Comparison of ENCODE assay signal across 2 cellular contexts in the genomic region with DNA sequence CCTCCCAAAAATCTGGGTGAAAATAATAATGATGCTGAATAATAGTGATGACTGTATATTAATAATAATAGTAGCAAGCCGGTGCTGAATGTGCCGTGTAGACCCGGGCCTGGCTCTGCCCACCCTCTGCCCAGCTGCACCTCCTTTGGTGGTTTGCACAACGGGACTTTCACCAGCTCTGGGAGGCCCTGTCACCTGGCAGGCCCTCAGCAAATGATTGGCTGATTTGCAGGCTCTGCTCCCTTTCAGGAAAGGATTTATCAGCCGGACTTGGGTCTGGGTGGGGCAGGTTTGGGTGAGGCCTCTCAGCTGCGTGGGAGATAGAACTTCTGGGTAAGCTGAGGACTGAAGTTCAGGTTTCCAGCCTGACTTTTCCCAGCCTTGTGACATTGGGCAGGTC.
TF ChIP-seq lines count a peak whose summit lies in the region.

No MANE protein-coding gene starts in this region.

TF ChIP-seq in HCT116, 20 proteins besides CTCF, POLR2A, EP300 and RAD21:
- no peak for TF ChIP-seq ZNF274 (IDR thresholded peaks at IDR 0.05; ENCODE audit: low read depth, low read length)
- TF ChIP-seq, protein P1, sequence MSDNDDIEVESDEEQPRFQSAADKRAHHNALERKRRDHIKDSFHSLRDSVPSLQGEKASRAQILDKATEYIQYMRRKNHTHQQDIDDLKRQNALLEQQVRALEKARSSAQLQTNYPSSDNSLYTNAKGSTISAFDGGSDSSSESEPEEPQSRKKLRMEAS (IDR thresholded peaks at IDR 0.05), result no peak
- TF ChIP-seq ELF1 (IDR thresholded peaks at IDR 0.05; ENCODE audit: borderline replicate concordance, low read depth), result no peak
- TF ChIP-seq, protein P2, sequence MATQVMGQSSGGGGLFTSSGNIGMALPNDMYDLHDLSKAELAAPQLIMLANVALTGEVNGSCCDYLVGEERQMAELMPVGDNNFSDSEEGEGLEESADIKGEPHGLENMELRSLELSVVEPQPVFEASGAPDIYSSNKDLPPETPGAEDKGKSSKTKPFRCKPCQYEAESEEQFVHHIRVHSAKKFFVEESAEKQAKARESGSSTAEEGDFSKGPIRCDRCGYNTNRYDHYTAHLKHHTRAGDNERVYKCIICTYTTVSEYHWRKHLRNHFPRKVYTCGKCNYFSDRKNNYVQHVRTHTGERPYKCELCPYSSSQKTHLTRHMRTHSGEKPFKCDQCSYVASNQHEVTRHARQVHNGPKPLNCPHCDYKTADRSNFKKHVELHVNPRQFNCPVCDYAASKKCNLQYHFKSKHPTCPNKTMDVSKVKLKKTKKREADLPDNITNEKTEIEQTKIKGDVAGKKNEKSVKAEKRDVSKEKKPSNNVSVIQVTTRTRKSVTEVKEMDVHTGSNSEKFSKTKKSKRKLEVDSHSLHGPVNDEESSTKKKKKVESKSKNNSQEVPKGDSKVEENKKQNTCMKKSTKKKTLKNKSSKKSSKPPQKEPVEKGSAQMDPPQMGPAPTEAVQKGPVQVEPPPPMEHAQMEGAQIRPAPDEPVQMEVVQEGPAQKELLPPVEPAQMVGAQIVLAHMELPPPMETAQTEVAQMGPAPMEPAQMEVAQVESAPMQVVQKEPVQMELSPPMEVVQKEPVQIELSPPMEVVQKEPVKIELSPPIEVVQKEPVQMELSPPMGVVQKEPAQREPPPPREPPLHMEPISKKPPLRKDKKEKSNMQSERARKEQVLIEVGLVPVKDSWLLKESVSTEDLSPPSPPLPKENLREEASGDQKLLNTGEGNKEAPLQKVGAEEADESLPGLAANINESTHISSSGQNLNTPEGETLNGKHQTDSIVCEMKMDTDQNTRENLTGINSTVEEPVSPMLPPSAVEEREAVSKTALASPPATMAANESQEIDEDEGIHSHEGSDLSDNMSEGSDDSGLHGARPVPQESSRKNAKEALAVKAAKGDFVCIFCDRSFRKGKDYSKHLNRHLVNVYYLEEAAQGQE (IDR thresholded peaks at IDR 0.05; ENCODE audit: low read depth), result no peak
- TF ChIP-seq SP1 (IDR thresholded peaks at IDR 0.05; ENCODE audit: low read depth), result no peak
- TF ChIP-seq EZH2 (IDR thresholded peaks at IDR 0.05), result no peak
- TF ChIP-seq, protein P3, sequence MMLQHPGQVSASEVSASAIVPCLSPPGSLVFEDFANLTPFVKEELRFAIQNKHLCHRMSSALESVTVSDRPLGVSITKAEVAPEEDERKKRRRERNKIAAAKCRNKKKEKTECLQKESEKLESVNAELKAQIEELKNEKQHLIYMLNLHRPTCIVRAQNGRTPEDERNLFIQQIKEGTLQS (IDR thresholded peaks at IDR 0.05), result no peak
- TF ChIP-seq YY1 (IDR thresholded peaks at IDR 0.05; ENCODE audit: extremely low read depth, insufficient replicate concordance, low read depth, low read length), result no peak
- TF ChIP-seq EGR1 (IDR thresholded peaks at IDR 0.05; ENCODE audit: low read depth), result no peak
- no peak for TF ChIP-seq EZH2phosphoT487 (IDR thresholded peaks at IDR 0.05; ENCODE audit: borderline replicate concordance)
TF ChIP-seq in HCT116: peak in this region for 0.

TF ChIP-seq in HepG2, 621 proteins besides CTCF, POLR2A, EP300 and RAD21:
- TF ChIP-seq, protein P4, sequence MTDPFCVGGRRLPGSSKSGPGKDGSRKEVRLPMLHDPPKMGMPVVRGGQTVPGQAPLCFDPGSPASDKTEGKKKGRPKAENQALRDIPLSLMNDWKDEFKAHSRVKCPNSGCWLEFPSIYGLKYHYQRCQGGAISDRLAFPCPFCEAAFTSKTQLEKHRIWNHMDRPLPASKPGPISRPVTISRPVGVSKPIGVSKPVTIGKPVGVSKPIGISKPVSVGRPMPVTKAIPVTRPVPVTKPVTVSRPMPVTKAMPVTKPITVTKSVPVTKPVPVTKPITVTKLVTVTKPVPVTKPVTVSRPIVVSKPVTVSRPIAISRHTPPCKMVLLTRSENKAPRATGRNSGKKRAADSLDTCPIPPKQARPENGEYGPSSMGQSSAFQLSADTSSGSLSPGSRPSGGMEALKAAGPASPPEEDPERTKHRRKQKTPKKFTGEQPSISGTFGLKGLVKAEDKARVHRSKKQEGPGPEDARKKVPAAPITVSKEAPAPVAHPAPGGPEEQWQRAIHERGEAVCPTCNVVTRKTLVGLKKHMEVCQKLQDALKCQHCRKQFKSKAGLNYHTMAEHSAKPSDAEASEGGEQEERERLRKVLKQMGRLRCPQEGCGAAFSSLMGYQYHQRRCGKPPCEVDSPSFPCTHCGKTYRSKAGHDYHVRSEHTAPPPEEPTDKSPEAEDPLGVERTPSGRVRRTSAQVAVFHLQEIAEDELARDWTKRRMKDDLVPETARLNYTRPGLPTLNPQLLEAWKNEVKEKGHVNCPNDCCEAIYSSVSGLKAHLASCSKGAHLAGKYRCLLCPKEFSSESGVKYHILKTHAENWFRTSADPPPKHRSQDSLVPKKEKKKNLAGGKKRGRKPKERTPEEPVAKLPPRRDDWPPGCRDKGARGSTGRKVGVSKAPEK (CRISPR knock-in tag; IDR thresholded peaks at IDR 0.05; ENCODE audit: borderline replicate concordance), result no peak
- TF ChIP-seq CHCHD3 (CRISPR knock-in tag; IDR thresholded peaks at IDR 0.05) (no peak), ZNF496 (CRISPR knock-in tag; IDR thresholded peaks at IDR 0.05; ENCODE audit: insufficient replicate concordance) (no peak), DNMT1 (CRISPR knock-in tag; IDR thresholded peaks at IDR 0.05) (no peak), SRSF1 (optimal IDR thresholded peaks at IDR 0.05; ENCODE audit: low read depth, low read length) (no peak), HNRNPL (IDR thresholded peaks at IDR 0.05; ENCODE audit: low read depth, low read length) (peak; percentile 70; the same call in 1 of the 2 replicates), NFYB (CRISPR knock-in tag; IDR thresholded peaks at IDR 0.05) (0 out of 2 replicates have a peak, but pooled peaks have one; percentile 29)
